ENCODE assay signal across 23 cellular contexts in the genomic region with DNA sequence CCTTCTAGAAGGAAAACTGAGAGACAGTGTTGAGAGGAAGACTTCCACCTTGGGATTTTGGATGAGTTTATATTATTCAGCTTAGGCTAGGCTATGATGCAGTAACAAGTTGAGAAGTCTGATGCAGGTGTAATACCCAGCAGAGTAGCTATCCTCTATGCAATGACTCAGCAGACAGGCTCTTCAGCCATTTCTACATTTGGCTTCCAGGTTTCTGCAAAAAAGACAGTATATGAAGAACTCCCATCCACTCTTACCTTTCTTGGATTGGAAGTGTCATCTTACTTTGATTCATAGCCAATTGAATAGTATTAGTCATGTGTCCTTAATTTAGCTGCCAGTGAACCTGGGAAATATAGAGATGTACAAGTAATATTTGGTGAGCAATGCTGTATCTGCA.
A peak's percentile ranks its signal among the peaks of the same experiment; 100 is the strongest.
DNase-seq lines count a peak whose midpoint lies in the region; ATAC-seq and TF ChIP-seq lines count a peak whose summit lies in the region.
"Had no signal": no experiment of that assay in that cellular context is flagged by ENCODE, and none has a peak within 500 bp of the region (broad histone marks: within the 10 kb centered on the region; RNA-seq: fewer than 3 reads in every experiment).

No MANE protein-coding gene starts in this region.

- no peak for TF ChIP-seq CTCF in choroid plexus epithelial cell (conservative IDR thresholded peaks at IDR 0.05; ENCODE audit: low read depth, low read length)

- in situ Hi-C loops in Caki2 (cut with HindIII; ENCODE audit: low pct_unique_long_range_greater_than_20kb, low sequenced_read_pairs) = no loop called here

- H3K4me3 ChIP-seq in choroid plexus epithelial cell (ENCODE audit: low read depth, low read length) = no peak overlapping the region
- H3K4me3 ChIP-seq: BLaER1, K562, SJSA1 had no signal

- ATAC-seq in HG02852 (IDR thresholded peaks at IDR 0.05; ENCODE audit: unreplicated experiment) (no peak), HG02870 (IDR thresholded peaks at IDR 0.05; ENCODE audit: unreplicated experiment) (no peak)
- ATAC-seq: HCT116, K562, Panc1, Right ventricle myocardium inferior had no signal

- DNase-seq in Caki2 (ENCODE audit: low read depth) (peak; percentile 7), HT1080 (ENCODE audit: low read depth) (peak; percentile 19), choroid plexus epithelial cell (ENCODE audit: low read depth) (peak; percentile 15), renal cortical epithelial cell (ENCODE audit: low read depth) (peak; percentile 4), AML-193 (lab: John Stamatoyannopoulos, UW) (no peak)
- DNase-seq: CD4-positive, alpha-beta T cell; COR-L47; DMS 273 treated with DMSO at 0.1 percent for 48 hours; GOT3; NCI-H1092 treated with DMSO at 0.1 percent for 48 hours; NCI-H2081; NCI-H2171; NCI-H524 treated with DMSO at 0.1 percent for 48 hours; NCI-H82; T-helper 1 cell had no signal

Comparison
In these comparisons a context has a peak if more than half of its experiments do, and no peak if none do; other contexts are left out.
1. DNase-seq: peak in Caki2 (single experiment), HT1080 (single experiment), choroid plexus epithelial cell (single experiment) and renal cortical epithelial cell (single experiment); none in AML-193 (0 of 2).